11 cellular contexts compared by ENCODE assay signal in the genomic region with DNA sequence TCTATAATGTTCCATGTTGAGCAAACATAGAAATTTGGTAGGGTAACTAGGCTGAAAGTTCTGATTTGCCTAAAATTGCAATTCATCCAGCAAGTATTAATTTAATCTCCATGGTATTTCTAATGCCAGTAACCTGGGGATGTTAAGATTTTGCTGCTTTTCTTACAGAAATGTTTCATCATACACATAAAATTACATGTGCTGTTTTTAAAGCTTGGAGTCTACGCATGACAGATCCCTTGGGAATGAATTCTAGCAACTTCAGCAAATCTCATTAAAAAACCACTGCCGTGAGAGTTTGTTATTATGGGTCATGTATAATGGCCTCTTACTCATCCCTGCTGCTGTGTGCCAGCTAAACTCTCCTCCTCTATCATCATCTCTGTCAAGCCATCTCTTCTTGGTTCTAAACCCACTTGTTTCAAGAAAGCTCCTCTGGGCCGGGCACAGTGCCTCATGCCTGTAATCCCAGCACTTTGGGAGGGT.
DNase-seq lines count a peak whose midpoint lies in the region; TF ChIP-seq lines count a peak whose summit lies in the region.
"Had no signal": no experiment of that assay in that cellular context is flagged by ENCODE, and none has a peak within 500 bp of the region (broad histone marks: within the 10 kb centered on the region; RNA-seq: fewer than 3 reads in every experiment).

No MANE protein-coding gene starts in this region.

- no peak overlapping the region for H3K4me3 ChIP-seq in fibroblast of mammary gland (ENCODE audit: control insufficient read depth, low read depth, low read length)
- H3K4me3 ChIP-seq: heart left ventricle had no signal

- in situ Hi-C loops in SK-MEL-5 (cut with HindIII; ENCODE audit: low pct_unique_long_range_greater_than_20kb, low sequenced_read_pairs) = no loop called here

- no peak for TF ChIP-seq CTCF in fibroblast of mammary gland (conservative IDR thresholded peaks at IDR 0.05; ENCODE audit: control insufficient read depth, insufficient read depth, low read depth, low read length)

- DNase-seq in HCEC 1CT = peak; percentile 89
- peak; percentile 21 for DNase-seq in SK-MEL-5 (ENCODE audit: low read depth, low spot score)
- DNase-seq in fibroblast of mammary gland (ENCODE audit: low read depth) = peak; percentile 97
- peak; percentile 98 for DNase-seq in stromal cell of bone marrow (ENCODE audit: low read depth)
- no peak for DNase-seq in NCI-H1105 treated with DMSO at 0.1 percent for 48 hours (lab: John Stamatoyannopoulos, UW)
- DNase-seq in pons (ENCODE audit: low spot score) = no peak
- no peak for DNase-seq in NCI-H524 (lab: John Stamatoyannopoulos, UW)
- DNase-seq: heart left ventricle; naive B cell; NCI-H345; stimulated activated CD4-positive, alpha-beta T cell treated with anti-CD3 and anti-CD28 coated beads, Interleukin-1b, Interleukin-23, amount 100 ng/mL, for 48 hours had no signal

Comparison
In these comparisons a context has a peak if more than half of its experiments do, and no peak if none do; other contexts are left out.
1. DNase-seq: peak in HCEC 1CT (single experiment), SK-MEL-5 (single experiment), fibroblast of mammary gland (single experiment) and stromal cell of bone marrow (single experiment); none in NCI-H1105 treated with DMSO at 0.1 percent for 48 hours (single experiment), pons (single experiment) and NCI-H524 (0 of 2).